ENCODE assay signal across 18 cellular contexts in genomic region chr1:113937146-113937545, GRCh38. TPM values are rescaled to one million over a fixed set of nuclear protein-coding genes. Genes with fewer than 3 reads are reported as not detected.
DNase-seq lines count a peak whose midpoint lies in the region; ATAC-seq and TF ChIP-seq lines count a peak whose summit lies in the region.
"Had no signal": no experiment of that assay in that cellular context is flagged by ENCODE, and none has a peak within 500 bp of the region (broad histone marks: within the 10 kb centered on the region; RNA-seq: fewer than 3 reads in every experiment).

No MANE protein-coding gene starts in this region.

- H4K5ac ChIP-seq in IMR-90 (ENCODE audit: low read depth, low read length): no peak overlapping the region

- CTCF ChIA-PET in IMR-90 (lab: Yijun Ruan, JAX): interaction anchor here (1.4 kb wide), 1 partner anchor 12 kb away, joined by 3 read pairs; no protein-coding TSS in a partner anchor

- TF ChIP-seq CTCF in IMR-90 (conservative IDR thresholded peaks at IDR 0.05; ENCODE audit: low read depth, low read length) (no peak), foreskin fibroblast (IDR thresholded peaks at IDR 0.05; ENCODE audit: low read depth, low read length) (no peak), upper lobe of left lung (IDR thresholded peaks at IDR 0.05) (no peak)

- dilution Hi-C loops in IMR-90 (cut with HindIII; ENCODE audit: low sequenced_read_pairs, unreplicated experiment): no loop called here

- no peak overlapping the region for H3K56ac ChIP-seq in IMR-90 (ENCODE audit: extremely low read depth, insufficient read depth, low read length)

- H4K20me1 ChIP-seq in IMR-90 (ENCODE audit: insufficient read depth, low read length): peaks cover 60% of the 10 kb centered on the region

- H3K9ac ChIP-seq in IMR-90 (ENCODE audit: low read depth, low read length): no peak overlapping the region

- no peak overlapping the region for H2AK9ac ChIP-seq in IMR-90 (replicated peaks; ENCODE audit: low read depth, low read length, poor library complexity)

- H3K14ac ChIP-seq in IMR-90 (replicated peaks; ENCODE audit: low read depth, low read length): no peak overlapping the region

- BruUV-seq in IMR-90 (replicated peaks; lab: Mats Ljungman, UMichigan): no TSS peak

- H3K9me3 Mint-ChIP-seq in activated CD4-positive, alpha-beta T cell treated with anti-CD3 and anti-CD28 coated beads, Interleukin-2, amount 10 ng/mL, durations not matched to agents 24 days and 14 days: peaks cover 4% of the 10 kb centered on the region
- H3K9me3 Mint-ChIP-seq in activated T-helper 2 cell treated with anti-CD3 and anti-CD28 coated beads, Interferon-gamma antibody, Interleukin-2, Interleukin-4, amounts not matched to agents 10 μg/mL and 5 μg/mL and 100 μg/mL, durations not matched to agents 14 hours and 24 hours and 36 hours: no peaks in the 10 kb centered on the region
- H3K9me3 Mint-ChIP-seq in naive thymus-derived CD8-positive, alpha-beta T cell: no peaks in the 10 kb centered on the region
- H3K9me3 Mint-ChIP-seq: activated B cell treated with CpG ODN at 0.5 μM for 24 hours had no signal

- H4K91ac ChIP-seq in IMR-90 (ENCODE audit: insufficient read depth, low read depth, low read length): no peak overlapping the region

- no peak overlapping the region for H2BK5ac ChIP-seq in IMR-90 (ENCODE audit: low read depth, low read length, poor library complexity, severe bottlenecking)

- H2BK15ac ChIP-seq in IMR-90 (ENCODE audit: low read depth, low read length): no peak overlapping the region

- peaks cover 12% of the 10 kb centered on the region for H3K36me3 ChIP-seq in IMR-90 (ENCODE audit: control insufficient read depth, insufficient read depth, low read length)
- peaks cover 5 to 19% (median 13%) of the 10 kb centered on the region in 4 donors for H3K36me3 ChIP-seq in upper lobe of left lung

- H3K79me1 ChIP-seq in IMR-90 (ENCODE audit: low read depth in 1 of 2, low read length in 2 of 2): peaks cover 21 to 66% of the 10 kb centered on the region in 2 experiments

- H3K4me3 ChIP-seq in IMR-90 (ENCODE audit: insufficient read depth, low read depth, low read length): no peak overlapping the region
- no peak overlapping the region for H3K4me3 ChIP-seq in foreskin fibroblast (ENCODE audit: low read depth in 1 of 2, low read length in 2 of 2)
- no peak overlapping the region for H3K4me3 ChIP-seq in upper lobe of left lung
- H3K4me3 ChIP-seq: A549, esophagus muscularis mucosa, MG63, tibial nerve had no signal

- DNase-seq in activated CD4-positive, alpha-beta T cell treated with anti-CD3 and anti-CD28 coated beads, Interleukin-2, amount 10 ng/mL, durations not matched to agents 24 days and 14 days: no peak
- no peak for DNase-seq in activated CD4-positive, alpha-beta T cell treated with anti-CD3 and anti-CD28 coated beads for 1 hour
- DNase-seq in IMR-90: peak; percentile 58
- DNase-seq in activated T-helper 2 cell treated with anti-CD3 and anti-CD28 coated beads, Interferon-gamma antibody, Interleukin-2, Interleukin-4, amounts not matched to agents 10 μg/mL and 5 μg/mL and 100 μg/mL, durations not matched to agents 14 hours and 24 hours and 36 hours (ENCODE audit: low spot score): no peak
- DNase-seq in naive thymus-derived CD8-positive, alpha-beta T cell: no peak
- no peak for DNase-seq in NOMO-1 (lab: John Stamatoyannopoulos, UW; ENCODE audit: unreplicated experiment in 2 of 2)
- no peak for DNase-seq in foreskin fibroblast
- DNase-seq in upper lobe of left lung: no peak
- DNase-seq: activated B cell treated with CpG ODN at 0.5 μM for 24 hours; MG63; NCI-H187 treated with DMSO at 0.1 percent for 48 hours; NCI-H510A treated with DMSO at 0.1 percent for 48 hours; occipital lobe; right cardiac atrium; stimulated activated CD4-positive, alpha-beta T cell treated with anti-CD3 and anti-CD28 coated beads, Interleukin-2, amount 100 ng/mL, for 24 hours had no signal

- H3K27ac Mint-ChIP-seq in activated CD4-positive, alpha-beta T cell treated with anti-CD3 and anti-CD28 coated beads, Interleukin-2, amount 10 ng/mL, durations not matched to agents 24 days and 14 days: peak overlapping the region; percentile 40
- peak overlapping the region; percentile 63 for H3K27ac Mint-ChIP-seq in activated T-helper 2 cell treated with anti-CD3 and anti-CD28 coated beads, Interferon-gamma antibody, Interleukin-2, Interleukin-4, amounts not matched to agents 10 μg/mL and 5 μg/mL and 100 μg/mL, durations not matched to agents 14 hours and 24 hours and 36 hours
- peak overlapping the region; percentile 91 to 98 (median 95) for H3K27ac Mint-ChIP-seq in naive thymus-derived CD8-positive, alpha-beta T cell
- H3K27ac Mint-ChIP-seq: activated B cell treated with CpG ODN at 0.5 μM for 24 hours had no signal

- peaks cover 15% of the 10 kb centered on the region for H3K9me1 ChIP-seq in IMR-90 (ENCODE audit: insufficient read depth, low read length)

- no peak overlapping the region for H2AFZ ChIP-seq in IMR-90 (replicated peaks; ENCODE audit: low read length, poor library complexity)

- TF ChIP-seq EP300 in upper lobe of left lung (IDR thresholded peaks at IDR 0.05): no peak

- H3K23ac ChIP-seq in IMR-90 (ENCODE audit: low read depth, low read length): no peak overlapping the region

- H3K4me1 Mint-ChIP-seq in activated CD4-positive, alpha-beta T cell treated with anti-CD3 and anti-CD28 coated beads, Interleukin-2, amount 10 ng/mL, durations not matched to agents 24 days and 14 days: peaks cover 65% of the 10 kb centered on the region
- H3K4me1 Mint-ChIP-seq in activated T-helper 2 cell treated with anti-CD3 and anti-CD28 coated beads, Interferon-gamma antibody, Interleukin-2, Interleukin-4, amounts not matched to agents 10 μg/mL and 5 μg/mL and 100 μg/mL, durations not matched to agents 14 hours and 24 hours and 36 hours (ENCODE audit: low read depth): peaks cover 79% of the 10 kb centered on the region
- peaks cover 50 to 97% (median 82%) of the 10 kb centered on the region in 4 donors for H3K4me1 Mint-ChIP-seq in naive thymus-derived CD8-positive, alpha-beta T cell

- H2AK5ac ChIP-seq in IMR-90 (ENCODE audit: low read depth, low read length): no peak overlapping the region

- H3K36me3 Mint-ChIP-seq in activated CD4-positive, alpha-beta T cell treated with anti-CD3 and anti-CD28 coated beads, Interleukin-2, amount 10 ng/mL, durations not matched to agents 24 days and 14 days (ENCODE audit: low read depth): peaks cover 57% of the 10 kb centered on the region
- peaks cover 67% of the 10 kb centered on the region for H3K36me3 Mint-ChIP-seq in activated T-helper 2 cell treated with anti-CD3 and anti-CD28 coated beads, Interferon-gamma antibody, Interleukin-2, Interleukin-4, amounts not matched to agents 10 μg/mL and 5 μg/mL and 100 μg/mL, durations not matched to agents 14 hours and 24 hours and 36 hours (ENCODE audit: low read depth)
- H3K36me3 Mint-ChIP-seq in naive thymus-derived CD8-positive, alpha-beta T cell: peaks cover 0 to 27% (median 13%) of the 10 kb centered on the region in 3 donors

- H3K27ac ChIP-seq in IMR-90 (ENCODE audit: insufficient read depth, low read length): no peak overlapping the region
- H3K27ac ChIP-seq in upper lobe of left lung: peak overlapping the region in 1 of 4 donors; percentile 35
- H3K27ac ChIP-seq: A549, esophagus muscularis mucosa, tibial nerve had no signal

- H2BK120ac ChIP-seq in IMR-90 (ENCODE audit: low read depth, low read length): no peak overlapping the region

- H3K27me3 ChIP-seq in IMR-90 (ENCODE audit: control insufficient read depth, insufficient read depth, low read length): no peaks in the 10 kb centered on the region
- H3K27me3 ChIP-seq in upper lobe of left lung: no peaks in the 10 kb centered on the region
- H3K27me3 ChIP-seq: esophagus muscularis mucosa, MG63, tibial nerve had no signal

- POLR2A ChIA-PET in IMR-90 (lab: Charles Lee; ENCODE audit: unreplicated experiment): no interaction called here
- POLR2A ChIA-PET in naive thymus-derived CD8-positive, alpha-beta T cell (lab: Charles Lee): interaction anchor here (10.2 kb wide), 1 partner anchor 9 kb away, joined by 179 read pairs; no protein-coding TSS in a partner anchor

- WGBS in IMR-90 (ENCODE audit: extremely low coverage in 2 of 2, insufficient read length in 1 of 2), 2 experiments: no CpG with 5 or more reads among the region's 1 CpG
- WGBS in upper lobe of left lung, 2 donors: 47 to 63% methylated on average over 1 of the region's 1 CpG

- peak overlapping the region; percentile 16 for H3K4me3 Mint-ChIP-seq in activated CD4-positive, alpha-beta T cell treated with anti-CD3 and anti-CD28 coated beads, Interleukin-2, amount 10 ng/mL, durations not matched to agents 24 days and 14 days
- peak overlapping the region; percentile 27 for H3K4me3 Mint-ChIP-seq in activated T-helper 2 cell treated with anti-CD3 and anti-CD28 coated beads, Interferon-gamma antibody, Interleukin-2, Interleukin-4, amounts not matched to agents 10 μg/mL and 5 μg/mL and 100 μg/mL, durations not matched to agents 14 hours and 24 hours and 36 hours (ENCODE audit: low read depth)
- H3K4me3 Mint-ChIP-seq in naive thymus-derived CD8-positive, alpha-beta T cell: peak overlapping the region; percentile 60 to 88 (median 80)
- H3K4me3 Mint-ChIP-seq: activated B cell treated with CpG ODN at 0.5 μM for 24 hours had no signal

- peak; percentile 66 for ATAC-seq in IMR-90 (ENCODE audit: low read depth)
- peak in 1 of 2 donors; percentile 30 for ATAC-seq in naive thymus-derived CD8-positive, alpha-beta T cell
- ATAC-seq in upper lobe of left lung (ENCODE audit: low FRiP score in 2 of 2): no peak
- ATAC-seq: A549, right cardiac atrium had no signal

- no peak overlapping the region for H3K4ac ChIP-seq in IMR-90 (ENCODE audit: low read depth, low read length)

- H3K18ac ChIP-seq in IMR-90 (ENCODE audit: low read depth, low read length): no peak overlapping the region

- in situ Hi-C loops in IMR-90 (cut with MboI; ENCODE audit: low sequenced_read_pairs): no loop called here

- TF ChIP-seq POLR2A in IMR-90 (IDR thresholded peaks at IDR 0.05; ENCODE audit: low read depth, low read length) (no peak), upper lobe of left lung (IDR thresholded peaks at IDR 0.05) (no peak)

- no peak for TF ChIP-seq RAD21 in IMR-90 (IDR thresholded peaks at IDR 0.05; ENCODE audit: low read length)

- H3K4me2 ChIP-seq in IMR-90 (ENCODE audit: low read depth, low read length): no peak overlapping the region
- H3K4me2 ChIP-seq: A549 had no signal

- no peak overlapping the region for H4K8ac ChIP-seq in IMR-90 (ENCODE audit: low read depth in 2 of 2, low read length in 2 of 2)

- no peaks in the 10 kb centered on the region for H3K27me3 Mint-ChIP-seq in activated CD4-positive, alpha-beta T cell treated with anti-CD3 and anti-CD28 coated beads, Interleukin-2, amount 10 ng/mL, durations not matched to agents 24 days and 14 days
- no peaks in the 10 kb centered on the region for H3K27me3 Mint-ChIP-seq in activated T-helper 2 cell treated with anti-CD3 and anti-CD28 coated beads, Interferon-gamma antibody, Interleukin-2, Interleukin-4, amounts not matched to agents 10 μg/mL and 5 μg/mL and 100 μg/mL, durations not matched to agents 14 hours and 24 hours and 36 hours (ENCODE audit: low read depth)
- H3K27me3 Mint-ChIP-seq in naive thymus-derived CD8-positive, alpha-beta T cell: no peaks in the 10 kb centered on the region
- H3K27me3 Mint-ChIP-seq: activated B cell treated with CpG ODN at 0.5 μM for 24 hours had no signal

- no peak overlapping the region for H2BK20ac ChIP-seq in IMR-90 (ENCODE audit: low read depth, low read length)

- intact Hi-C loops in activated CD4-positive, alpha-beta T cell treated with anti-CD3 and anti-CD28 coated beads, Interleukin-2, amount 10 ng/mL, durations not matched to agents 24 days and 14 days (cut with micrococcal nuclease): loop anchor here (10.0 kb wide), 3 partner anchors 542 to 982 kb away; partner anchors contain the start of genes CSDE1, MAGI3 and SLC16A1
- intact Hi-C loops in IMR-90 (cut with micrococcal nuclease): loop anchor here (10.0 kb wide), 1 partner anchor 792 kb away; no protein-coding TSS in a partner anchor
- intact Hi-C loops in activated T-helper 2 cell treated with anti-CD3 and anti-CD28 coated beads, Interferon-gamma antibody, Interleukin-2, Interleukin-4, amounts not matched to agents 10 μg/mL and 5 μg/mL and 100 μg/mL, durations not matched to agents 14 hours and 24 hours and 36 hours (cut with micrococcal nuclease): no loop called here

- H3K4me1 ChIP-seq in IMR-90 (ENCODE audit: control insufficient read depth, insufficient read depth, low read length) (peaks cover 2% of the 10 kb centered on the region; the same call in 1 of the 2 replicates), upper lobe of left lung (peaks cover 29 to 62% (median 45%) of the 10 kb centered on the region in 4 donors)
- H3K4me1 ChIP-seq: A549 had no signal

- H3K9me3 ChIP-seq in IMR-90 (ENCODE audit: control insufficient read depth, insufficient read depth, low read length): no peaks in the 10 kb centered on the region
- H3K9me3 ChIP-seq in upper lobe of left lung: no peaks in the 10 kb centered on the region
- H3K9me3 ChIP-seq: A549, esophagus muscularis mucosa, MG63, tibial nerve had no signal

RNA-seq across cellular contexts. Expression of gene HIPK1, which starts 8.0 kb away (rescaled TPM):
- 81.3 and 85.9 TPM in 2 replicates for total RNA-seq in activated CD4-positive, alpha-beta T cell treated with anti-CD3 and anti-CD28 coated beads, Interleukin-2, amount 10 ng/mL, durations not matched to agents 24 days and 14 days
- 25.3 and 33.9 TPM in 2 replicates for total RNA-seq in IMR-90 (2012; rRNA removed)
- 15.1 and 15.3 TPM in 2 replicates for polyA plus RNA-seq in IMR-90 (2012; rRNA removed)
- polyA plus RNA-seq in IMR-90 (2012; cell fraction: cytosol; rRNA removed): 3.0 and 9.2 TPM in 2 replicates
- 17.7 and 21.3 TPM in 2 replicates for polyA plus RNA-seq in IMR-90 (2012; cell fraction: nucleus; rRNA removed; ENCODE audit: low replicate concordance)
- total RNA-seq in activated T-helper 2 cell treated with anti-CD3 and anti-CD28 coated beads, Interferon-gamma antibody, Interleukin-2, Interleukin-4, amounts not matched to agents 10 μg/mL and 5 μg/mL and 100 μg/mL, durations not matched to agents 14 hours and 24 hours and 36 hours: 108 and 111 TPM in 2 replicates
- 100 to 1,000 TPM; 123 to 138 TPM for total RNA-seq in naive thymus-derived CD8-positive, alpha-beta T cell
- polyA plus RNA-seq in naive thymus-derived CD8-positive, alpha-beta T cell: 10 to 100 TPM; 14.5 to 19.3 (median 17.5) TPM
- 10 to 100 TPM; 31.4 to 85.5 (median 64.0) TPM for total RNA-seq in upper lobe of left lung

RNA-seq across cellular contexts. Expression of gene DCLRE1B, which starts 32.0 kb away (rescaled TPM):
- total RNA-seq in activated CD4-positive, alpha-beta T cell treated with anti-CD3 and anti-CD28 coated beads, Interleukin-2, amount 10 ng/mL, durations not matched to agents 24 days and 14 days: 21.5 and 22.5 TPM in 2 replicates
- total RNA-seq in IMR-90 (2012; rRNA removed) (6.1 TPM in 2 replicates), upper lobe of left lung (1 to 10 TPM; 3.0 to 9.1 (median 6.7) TPM)
- 4.4 and 4.9 TPM in 2 replicates for polyA plus RNA-seq in IMR-90 (2012; rRNA removed)
- polyA plus RNA-seq in IMR-90 (2012; cell fraction: cytosol; rRNA removed): 2.6 and 2.7 TPM in 2 replicates
- 1.1 and 1.4 TPM in 2 replicates for polyA plus RNA-seq in IMR-90 (2012; cell fraction: nucleus; rRNA removed; ENCODE audit: low replicate concordance)
- total RNA-seq in activated T-helper 2 cell treated with anti-CD3 and anti-CD28 coated beads, Interferon-gamma antibody, Interleukin-2, Interleukin-4, amounts not matched to agents 10 μg/mL and 5 μg/mL and 100 μg/mL, durations not matched to agents 14 hours and 24 hours and 36 hours: 18.8 and 20.8 TPM in 2 replicates
- total RNA-seq in naive thymus-derived CD8-positive, alpha-beta T cell: 1 to 10 TPM; 5.2 to 5.5 TPM
- polyA plus RNA-seq in naive thymus-derived CD8-positive, alpha-beta T cell: 1 to 10 TPM; 3.7 to 5.2 (median 4.5) TPM

RNA-seq across cellular contexts. Expression of gene AP4B1, which starts 32.5 kb away (rescaled TPM):
- total RNA-seq in activated CD4-positive, alpha-beta T cell treated with anti-CD3 and anti-CD28 coated beads, Interleukin-2, amount 10 ng/mL, durations not matched to agents 24 days and 14 days: 41.7 and 42.3 TPM in 2 replicates
- total RNA-seq in IMR-90 (2012; rRNA removed) (16.7 and 18.1 TPM in 2 replicates), upper lobe of left lung (10 to 100 TPM in 5 of 6 donors, 1 to 10 TPM in 1; 6.2 to 29.3 (median 14.0) TPM)
- 11.7 and 15.6 TPM in 2 replicates for polyA plus RNA-seq in IMR-90 (2012; rRNA removed)
- polyA plus RNA-seq in IMR-90 (2012; cell fraction: cytosol; rRNA removed): 2.7 and 6.6 TPM in 2 replicates
- 9.4 and 58.1 TPM in 2 replicates for polyA plus RNA-seq in IMR-90 (2012; cell fraction: nucleus; rRNA removed; ENCODE audit: low replicate concordance)
- 42.0 and 45.9 TPM in 2 replicates for total RNA-seq in activated T-helper 2 cell treated with anti-CD3 and anti-CD28 coated beads, Interferon-gamma antibody, Interleukin-2, Interleukin-4, amounts not matched to agents 10 μg/mL and 5 μg/mL and 100 μg/mL, durations not matched to agents 14 hours and 24 hours and 36 hours
- 10 to 100 TPM; 65.1 to 75.2 TPM for total RNA-seq in naive thymus-derived CD8-positive, alpha-beta T cell
- polyA plus RNA-seq in naive thymus-derived CD8-positive, alpha-beta T cell: 1 to 10 TPM; 7.9 to 9.6 (median 8.6) TPM

RNA-seq across cellular contexts. Expression of gene OLFML3, which starts 42.1 kb away (rescaled TPM):
- total RNA-seq in activated CD4-positive, alpha-beta T cell treated with anti-CD3 and anti-CD28 coated beads, Interleukin-2, amount 10 ng/mL, durations not matched to agents 24 days and 14 days: 0.09 TPM in 1 of 2 replicates, not detected in the other
- total RNA-seq in IMR-90 (2012; rRNA removed): 37.8 and 40.9 TPM in 2 replicates
- polyA plus RNA-seq in IMR-90 (2012; rRNA removed): 66.6 and 71.3 TPM in 2 replicates
- polyA plus RNA-seq in IMR-90 (2012; cell fraction: cytosol; rRNA removed): 58.3 and 69.7 TPM in 2 replicates
- polyA plus RNA-seq in IMR-90 (2012; cell fraction: nucleus; rRNA removed; ENCODE audit: low replicate concordance): 25.9 and 31.7 TPM in 2 replicates
- 0.11 and 0.18 TPM in 2 replicates for total RNA-seq in activated T-helper 2 cell treated with anti-CD3 and anti-CD28 coated beads, Interferon-gamma antibody, Interleukin-2, Interleukin-4, amounts not matched to agents 10 μg/mL and 5 μg/mL and 100 μg/mL, durations not matched to agents 14 hours and 24 hours and 36 hours
- under 1 TPM; 0.36 to 0.49 TPM for total RNA-seq in naive thymus-derived CD8-positive, alpha-beta T cell
- polyA plus RNA-seq in naive thymus-derived CD8-positive, alpha-beta T cell: not detected
- total RNA-seq in upper lobe of left lung: 10 to 100 TPM; 11.5 to 59.9 (median 36.6) TPM

RNA-seq across cellular contexts. Expression of gene BCL2L15, which starts 49.8 kb away (rescaled TPM):
- 0.40 and 1.0 TPM in 2 replicates for total RNA-seq in activated CD4-positive, alpha-beta T cell treated with anti-CD3 and anti-CD28 coated beads, Interleukin-2, amount 10 ng/mL, durations not matched to agents 24 days and 14 days
- total RNA-seq in IMR-90 (2012; rRNA removed): under 0.01 TPM in 2 replicates
- 0.15 and 0.22 TPM in 2 replicates for polyA plus RNA-seq in IMR-90 (2012; rRNA removed)
- polyA plus RNA-seq in IMR-90 (2012; cell fraction: cytosol; rRNA removed): not detected in 2 replicates
- polyA plus RNA-seq in IMR-90 (2012; cell fraction: nucleus; rRNA removed; ENCODE audit: low replicate concordance): 0.09 and 0.37 TPM in 2 replicates
- total RNA-seq in activated T-helper 2 cell treated with anti-CD3 and anti-CD28 coated beads, Interferon-gamma antibody, Interleukin-2, Interleukin-4, amounts not matched to agents 10 μg/mL and 5 μg/mL and 100 μg/mL, durations not matched to agents 14 hours and 24 hours and 36 hours: 0.39 and 1.1 TPM in 2 replicates
- 1 to 10 TPM; 1.3 to 3.3 TPM for total RNA-seq in naive thymus-derived CD8-positive, alpha-beta T cell
- under 1 TPM in 1 of 3 donors, not detected in 2; 0.03 TPM for polyA plus RNA-seq in naive thymus-derived CD8-positive, alpha-beta T cell
- total RNA-seq in upper lobe of left lung: 1 to 10 TPM; 1.0 to 6.2 (median 1.7) TPM

Comparison
In these comparisons a context has a peak if more than half of its experiments do, and no peak if none do; other contexts are left out.
1. H3K27ac Mint-ChIP-seq: peak in every context shown above with its lines; median percentile 95 in naive thymus-derived CD8-positive, alpha-beta T cell; 63 in activated T-helper 2 cell treated with anti-CD3 and anti-CD28 coated beads, Interferon-gamma antibody, Interleukin-2, Interleukin-4, amounts not matched to agents 10 μg/mL and 5 μg/mL and 100 μg/mL, durations not matched to agents 14 hours and 24 hours and 36 hours; 40 in activated CD4-positive, alpha-beta T cell treated with anti-CD3 and anti-CD28 coated beads, Interleukin-2, amount 10 ng/mL, durations not matched to agents 24 days and 14 days.
2. H3K4me3 Mint-ChIP-seq: peak in every context shown above with its lines; median percentile 80 in naive thymus-derived CD8-positive, alpha-beta T cell; 27 in activated T-helper 2 cell treated with anti-CD3 and anti-CD28 coated beads, Interferon-gamma antibody, Interleukin-2, Interleukin-4, amounts not matched to agents 10 μg/mL and 5 μg/mL and 100 μg/mL, durations not matched to agents 14 hours and 24 hours and 36 hours; 16 in activated CD4-positive, alpha-beta T cell treated with anti-CD3 and anti-CD28 coated beads, Interleukin-2, amount 10 ng/mL, durations not matched to agents 24 days and 14 days.